Comparison of ENCODE assay signal across 1 cellular context in the genomic region with DNA sequence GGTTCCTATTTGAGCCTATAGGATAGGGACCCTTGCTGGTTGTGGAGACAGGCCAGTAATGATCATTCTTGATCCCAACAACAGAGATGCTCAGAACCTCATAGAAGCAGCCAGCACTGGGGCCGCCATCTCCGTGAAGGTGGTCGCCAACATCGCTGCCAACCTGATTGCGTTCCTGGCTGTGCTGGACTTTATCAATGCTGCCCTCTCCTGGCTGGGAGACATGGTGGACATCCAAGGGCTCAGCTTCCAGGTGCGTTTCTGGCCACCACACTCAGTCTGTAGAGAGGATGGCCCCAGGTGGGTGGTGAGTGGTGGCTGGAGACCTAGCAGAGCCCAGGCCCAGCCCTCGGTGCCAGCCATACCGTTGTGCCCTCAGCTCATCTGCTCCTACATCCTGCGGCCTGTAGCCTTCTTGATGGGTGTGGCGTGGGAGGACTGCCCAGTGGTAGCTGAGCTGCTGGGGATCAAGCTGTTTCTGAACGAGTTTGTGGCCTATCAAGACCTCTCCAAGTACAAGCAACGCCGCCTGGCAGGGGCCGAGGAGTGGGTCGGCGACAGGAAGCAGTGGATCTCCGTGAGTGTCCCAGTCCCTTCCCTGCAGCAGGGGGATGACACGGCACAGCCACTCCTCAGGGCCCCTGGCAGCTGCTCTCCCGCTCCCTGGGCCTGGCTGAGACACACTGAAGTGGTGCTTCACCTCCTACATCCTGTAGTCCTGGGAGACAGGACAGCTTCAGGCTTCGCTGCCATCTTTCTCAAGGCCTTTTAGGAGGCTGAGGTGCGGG.
TF ChIP-seq lines count a peak whose summit lies in the region.

No MANE protein-coding gene starts in this region.

TF ChIP-seq in K562, 482 proteins besides CTCF, POLR2A, EP300 and RAD21:
- TF ChIP-seq CC2D1A (IDR thresholded peaks at IDR 0.05) (peak; percentile 25; the same call in 1 of the 2 replicates), TRIM28 (IDR thresholded peaks at IDR 0.05) (no peak), NR1H2 (CRISPR knock-in tag; IDR thresholded peaks at IDR 0.05) (no peak), ZZZ3 (IDR thresholded peaks at IDR 0.05) (no peak), ZNF239 (CRISPR knock-in tag; IDR thresholded peaks at IDR 0.05) (no peak), ZFX (CRISPR knock-in tag; IDR thresholded peaks at IDR 0.05) (peak; percentile 25; the same call in 1 of the 2 replicates), EZH2 (IDR thresholded peaks at IDR 0.05; ENCODE audit: borderline replicate concordance, low read depth, low read length) (no peak), ZNF780A (CRISPR knock-in tag; IDR thresholded peaks at IDR 0.05) (no peak), ARID2 (IDR thresholded peaks at IDR 0.05) (no peak), HNRNPH1 (optimal IDR thresholded peaks at IDR 0.05; ENCODE audit: low read depth, low read length) (no peak)
- TF ChIP-seq, protein P1, sequence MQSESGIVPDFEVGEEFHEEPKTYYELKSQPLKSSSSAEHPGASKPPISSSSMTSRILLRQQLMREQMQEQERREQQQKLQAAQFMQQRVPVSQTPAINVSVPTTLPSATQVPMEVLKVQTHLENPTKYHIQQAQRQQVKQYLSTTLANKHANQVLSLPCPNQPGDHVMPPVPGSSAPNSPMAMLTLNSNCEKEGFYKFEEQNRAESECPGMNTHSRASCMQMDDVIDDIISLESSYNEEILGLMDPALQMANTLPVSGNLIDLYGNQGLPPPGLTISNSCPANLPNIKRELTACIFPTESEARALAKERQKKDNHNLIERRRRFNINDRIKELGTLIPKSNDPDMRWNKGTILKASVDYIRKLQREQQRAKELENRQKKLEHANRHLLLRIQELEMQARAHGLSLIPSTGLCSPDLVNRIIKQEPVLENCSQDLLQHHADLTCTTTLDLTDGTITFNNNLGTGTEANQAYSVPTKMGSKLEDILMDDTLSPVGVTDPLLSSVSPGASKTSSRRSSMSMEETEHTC (IDR thresholded peaks at IDR 0.05), result no peak
- TF ChIP-seq, protein P2, sequence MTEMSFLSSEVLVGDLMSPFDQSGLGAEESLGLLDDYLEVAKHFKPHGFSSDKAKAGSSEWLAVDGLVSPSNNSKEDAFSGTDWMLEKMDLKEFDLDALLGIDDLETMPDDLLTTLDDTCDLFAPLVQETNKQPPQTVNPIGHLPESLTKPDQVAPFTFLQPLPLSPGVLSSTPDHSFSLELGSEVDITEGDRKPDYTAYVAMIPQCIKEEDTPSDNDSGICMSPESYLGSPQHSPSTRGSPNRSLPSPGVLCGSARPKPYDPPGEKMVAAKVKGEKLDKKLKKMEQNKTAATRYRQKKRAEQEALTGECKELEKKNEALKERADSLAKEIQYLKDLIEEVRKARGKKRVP (CRISPR knock-in tag; IDR thresholded peaks at IDR 0.05), result no peak
- TF ChIP-seq, protein P3, sequence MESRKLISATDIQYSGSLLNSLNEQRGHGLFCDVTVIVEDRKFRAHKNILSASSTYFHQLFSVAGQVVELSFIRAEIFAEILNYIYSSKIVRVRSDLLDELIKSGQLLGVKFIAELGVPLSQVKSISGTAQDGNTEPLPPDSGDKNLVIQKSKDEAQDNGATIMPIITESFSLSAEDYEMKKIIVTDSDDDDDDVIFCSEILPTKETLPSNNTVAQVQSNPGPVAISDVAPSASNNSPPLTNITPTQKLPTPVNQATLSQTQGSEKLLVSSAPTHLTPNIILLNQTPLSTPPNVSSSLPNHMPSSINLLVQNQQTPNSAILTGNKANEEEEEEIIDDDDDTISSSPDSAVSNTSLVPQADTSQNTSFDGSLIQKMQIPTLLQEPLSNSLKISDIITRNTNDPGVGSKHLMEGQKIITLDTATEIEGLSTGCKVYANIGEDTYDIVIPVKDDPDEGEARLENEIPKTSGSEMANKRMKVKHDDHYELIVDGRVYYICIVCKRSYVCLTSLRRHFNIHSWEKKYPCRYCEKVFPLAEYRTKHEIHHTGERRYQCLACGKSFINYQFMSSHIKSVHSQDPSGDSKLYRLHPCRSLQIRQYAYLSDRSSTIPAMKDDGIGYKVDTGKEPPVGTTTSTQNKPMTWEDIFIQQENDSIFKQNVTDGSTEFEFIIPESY (CRISPR knock-in tag; IDR thresholded peaks at IDR 0.05), result peak; percentile 88
- TF ChIP-seq, protein P4, sequence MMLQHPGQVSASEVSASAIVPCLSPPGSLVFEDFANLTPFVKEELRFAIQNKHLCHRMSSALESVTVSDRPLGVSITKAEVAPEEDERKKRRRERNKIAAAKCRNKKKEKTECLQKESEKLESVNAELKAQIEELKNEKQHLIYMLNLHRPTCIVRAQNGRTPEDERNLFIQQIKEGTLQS (IDR thresholded peaks at IDR 0.05), result peak; percentile 19; the same call in 1 of the 2 replicates
- TF ChIP-seq, protein P4 (CRISPR knock-in tag; conservative IDR thresholded peaks at IDR 0.05), result no peak
